Comparison of ENCODE assay signal across 10 cellular contexts in genomic region chr9:68546596-68547390, GRCh38. TPM values are rescaled to one million over a fixed set of nuclear protein-coding genes. Genes with fewer than 3 reads are reported as not detected.
A peak's percentile ranks its signal among the peaks of the same experiment; 100 is the strongest.
DNase-seq lines count a peak whose midpoint lies in the region; ATAC-seq lines count a peak whose summit lies in the region.
"Had no signal": no experiment of that assay in that cellular context is flagged by ENCODE, and none has a peak within 500 bp of the region (broad histone marks: within the 10 kb centered on the region; RNA-seq: fewer than 3 reads in every experiment).

No MANE protein-coding gene starts in this region.

- H3K9ac ChIP-seq in mesenchymal stem cell (ENCODE audit: low read length) = no peak overlapping the region

- no peak overlapping the region for H3K4me2 ChIP-seq in mesenchymal stem cell (ENCODE audit: low read length, poor library complexity, severe bottlenecking)

- no peaks in the 10 kb centered on the region for H3K79me1 ChIP-seq in mesenchymal stem cell (replicated peaks; ENCODE audit: low read length, poor library complexity, severe bottlenecking)

- H3K23ac ChIP-seq in mesenchymal stem cell (ENCODE audit: low read length in 2 of 2) = no peak overlapping the region

- H3K36me3 ChIP-seq in mesenchymal stem cell (ENCODE audit: control insufficient read depth in 1 of 2, insufficient read depth in 2 of 2, low read depth in 1 of 2, low read length in 2 of 2) = no peaks in the 10 kb centered on the region

- no peak overlapping the region for H3K4me3 ChIP-seq in mesenchymal stem cell (ENCODE audit: insufficient read depth in 1 of 2, low read depth in 1 of 2, low read length in 2 of 2)

- H3K9me3 ChIP-seq in mesenchymal stem cell (ENCODE audit: control insufficient read depth, low read length) = no peaks in the 10 kb centered on the region

- no peaks in the 10 kb centered on the region for H3K4me1 ChIP-seq in mesenchymal stem cell (ENCODE audit: control insufficient read depth, insufficient read depth, low read depth, low read length)

- H3K4ac ChIP-seq in mesenchymal stem cell (ENCODE audit: low read depth in 1 of 2, low read length in 2 of 2) = no peak overlapping the region

- ATAC-seq in GM18873 (IDR thresholded peaks at IDR 0.05; ENCODE audit: low FRiP score, unreplicated experiment) (peak; percentile 80), HG02884 (IDR thresholded peaks at IDR 0.05; ENCODE audit: unreplicated experiment) (peak; percentile 68)

- no peak overlapping the region for H2BK15ac ChIP-seq in mesenchymal stem cell (ENCODE audit: low read depth, poor library complexity, severe bottlenecking)

- H2AFZ ChIP-seq in mesenchymal stem cell (ENCODE audit: low read depth, low read length) = no peak overlapping the region

- no peak overlapping the region for H2BK5ac ChIP-seq in mesenchymal stem cell (ENCODE audit: low read depth, low read length, poor library complexity, severe bottlenecking)

- no peak overlapping the region for H4K91ac ChIP-seq in mesenchymal stem cell (ENCODE audit: low read length)

- H3K18ac ChIP-seq in mesenchymal stem cell (ENCODE audit: low read depth in 1 of 2, low read length in 2 of 2) = no peak overlapping the region

- no peak overlapping the region for H2BK12ac ChIP-seq in mesenchymal stem cell (ENCODE audit: low read length in 2 of 2)

- H2AK5ac ChIP-seq in mesenchymal stem cell (ENCODE audit: low read length, severe bottlenecking) = no peak overlapping the region

- no peak overlapping the region for H4K8ac ChIP-seq in mesenchymal stem cell (ENCODE audit: low read length)

- no peak overlapping the region for H3K14ac ChIP-seq in mesenchymal stem cell (ENCODE audit: low read length in 2 of 2)

- WGBS in mesenchymal stem cell = 73% methylated on average over 4 of the region's 6 CpGs

- no peaks in the 10 kb centered on the region for H3K27me3 ChIP-seq in mesenchymal stem cell (ENCODE audit: control insufficient read depth in 1 of 2, insufficient read depth in 1 of 2, low read length in 2 of 2)

- no peak overlapping the region for H3K27ac ChIP-seq in mesenchymal stem cell (ENCODE audit: low read length, poor library complexity, severe bottlenecking)

- H2BK120ac ChIP-seq in mesenchymal stem cell (ENCODE audit: low read depth, low read length) = no peak overlapping the region

- DNase-seq in RPMI8226 (peak; percentile 37), mesenchymal stem cell (peak; percentile 28), KG1 (lab: John Stamatoyannopoulos, UW) (no peak), T-helper 9 cell (no peak), NCI-H2029 treated with DMSO at 0.1 percent for 48 hours (lab: John Stamatoyannopoulos, UW) (no peak), dermis blood vessel endothelial cell (no peak)

RNA-seq across cellular contexts. Expression of gene TMEM252, which starts 6.1 kb away (rescaled TPM):
- polyA plus RNA-seq in mesenchymal stem cell (2013, experiment 1 of 2) = not detected
- not detected for polyA plus RNA-seq in mesenchymal stem cell (2013, experiment 2 of 2)
- total RNA-seq in dermis blood vessel endothelial cell = 0.51 TPM in 1 of 2 replicates, not detected in the other
- total RNA-seq: astrocyte, HT1080 had no signal

Comparison
In these comparisons a context has a peak if more than half of its experiments do, and no peak if none do; other contexts are left out.
1. DNase-seq: peak in RPMI8226 (single experiment) and mesenchymal stem cell (single experiment); none in KG1 (single experiment), T-helper 9 cell (single experiment), NCI-H2029 treated with DMSO at 0.1 percent for 48 hours (single experiment) and dermis blood vessel endothelial cell (single experiment).